In genomic region chr18:75100832-75101630, GRCh38 we compare ENCODE assay signal across 14 cellular contexts.
A peak's percentile ranks its signal among the peaks of the same experiment; 100 is the strongest.
DNase-seq lines count a peak whose midpoint lies in the region; ATAC-seq and TF ChIP-seq lines count a peak whose summit lies in the region.
"Had no signal": no experiment of that assay in that cellular context is flagged by ENCODE, and none has a peak within 500 bp of the region (broad histone marks: within the 10 kb centered on the region; RNA-seq: fewer than 3 reads in every experiment).

No MANE protein-coding gene starts in this region.

- H3K27me3 Mint-ChIP-seq in osteocyte (ENCODE audit: unreplicated experiment), result peaks cover 14% of the 10 kb centered on the region

- no peaks in the 10 kb centered on the region; the same call in 1 of the 2 replicates for H3K9me3 ChIP-seq in HEK293 (ENCODE audit: control insufficient read depth, insufficient read depth, low read depth, low read length)
- H3K9me3 ChIP-seq in vagina, result no peaks in the 10 kb centered on the region

- CTCF ChIA-PET in HEK293 (lab: Yijun Ruan, JAX), result interaction anchor here (0.5 kb wide), 1 partner anchor 17 kb away, joined by 4 read pairs; no protein-coding TSS in a partner anchor

- DNase-seq in activated CD8-positive, alpha-beta memory T cell treated with anti-CD3 and anti-CD28 coated beads for 24 hours, result peak; percentile 4
- DNase-seq in activated CD8-positive, alpha-beta memory T cell treated with anti-CD3 and anti-CD28 coated beads, Interleukin-2, amount 50 U/mL, for 4 hours, result no peak
- DNase-seq in osteocyte (ENCODE audit: extremely low spot score, unreplicated experiment) (peak; percentile 42), vagina (ENCODE audit: extremely low spot score in 2 of 2) (peak; percentile 40 to 70), GM19238 (ENCODE audit: insufficient read length, low spot score) (no peak)
- DNase-seq: CD4-positive, CD25-positive, alpha-beta regulatory T cell; DMS53; GF-D8; HCEC 1CT had no signal

- peaks cover 8% of the 10 kb centered on the region for H3K9me3 Mint-ChIP-seq in osteocyte (ENCODE audit: unreplicated experiment)

- ATAC-seq in GM21390 (IDR thresholded peaks at IDR 0.05; ENCODE audit: unreplicated experiment), result no peak

- TF ChIP-seq CTCF in HEK293 (tag by site-specific recombination; IDR thresholded peaks at IDR 0.05), result no peak
- TF ChIP-seq CTCF in osteocyte (IDR thresholded peaks at IDR 0.05), result no peak
- no peak for TF ChIP-seq CTCF in vagina (IDR thresholded peaks at IDR 0.05)

- no peak overlapping the region for H3K27ac Mint-ChIP-seq in osteocyte (ENCODE audit: unreplicated experiment)
- H3K27ac Mint-ChIP-seq: CD4-positive, CD25-positive, alpha-beta regulatory T cell; IgD-negative memory B cell had no signal

- H3K36me3 Mint-ChIP-seq in osteocyte (ENCODE audit: unreplicated experiment), result no peaks in the 10 kb centered on the region
- H3K36me3 Mint-ChIP-seq: CD4-positive, CD25-positive, alpha-beta regulatory T cell had no signal

- H3K36me3 ChIP-seq in HEK293 (ENCODE audit: control insufficient read depth in 2 of 2, insufficient read depth in 1 of 2, low read length in 2 of 2) (no peaks in the 10 kb centered on the region; a peak in 1 of 3 replicates), vagina (no peaks in the 10 kb centered on the region)
- H3K36me3 ChIP-seq: BLaER1 treated with 17β-estradiol and CSF1 and Interleukin-3, amounts not matched to agents 10 nM and 100 nM had no signal

- H3K4me3 ChIP-seq in HEK293 (ENCODE audit: low read depth, low read length) (no peak overlapping the region), vagina (no peak overlapping the region)
- H3K4me3 ChIP-seq: BLaER1 treated with 17β-estradiol and CSF1 and Interleukin-3, amounts not matched to agents 10 nM and 100 nM had no signal

- H3K4me3 Mint-ChIP-seq in osteocyte (ENCODE audit: unreplicated experiment), result no peak overlapping the region
- H3K4me3 Mint-ChIP-seq: CD4-positive, CD25-positive, alpha-beta regulatory T cell had no signal

- intact Hi-C loops in vagina (cut with DNase I), result no loop called here

- H3K4me1 ChIP-seq in HEK293 (ENCODE audit: control insufficient read depth, insufficient read depth, low read length) (no peaks in the 10 kb centered on the region), vagina (no peaks in the 10 kb centered on the region)
- H3K4me1 ChIP-seq: BLaER1 treated with 17β-estradiol and CSF1 and Interleukin-3, amounts not matched to agents 10 nM and 100 nM had no signal

- H3K4me1 Mint-ChIP-seq in osteocyte (ENCODE audit: unreplicated experiment), result no peaks in the 10 kb centered on the region
- H3K4me1 Mint-ChIP-seq: CD4-positive, CD25-positive, alpha-beta regulatory T cell; IgD-negative memory B cell had no signal

- H3K27ac ChIP-seq in HEK293 (ENCODE audit: extremely low read depth, low read depth, low read length), result no peak overlapping the region
- H3K27ac ChIP-seq in vagina, result no peak overlapping the region
- H3K27ac ChIP-seq: 22Rv1; BLaER1 treated with 17β-estradiol and CSF1 and Interleukin-3, amounts not matched to agents 10 nM and 100 nM had no signal

- POLR2A ChIA-PET in HEK293 (lab: Yijun Ruan, JAX), result no interaction called here

- TF ChIP-seq POLR2A in vagina (IDR thresholded peaks at IDR 0.05), result no peak

- H3K27me3 ChIP-seq in vagina, result no peaks in the 10 kb centered on the region
- H3K27me3 ChIP-seq: BLaER1 treated with 17β-estradiol and CSF1 and Interleukin-3, amounts not matched to agents 10 nM and 100 nM had no signal

TF ChIP-seq in HEK293, 187 proteins besides CTCF, POLR2A, EP300 and RAD21:
- TF ChIP-seq ZNF585B (tag by site-specific recombination; IDR thresholded peaks at IDR 0.05), result peak; percentile 85
- TF ChIP-seq ZNF521 (tag by site-specific recombination; IDR thresholded peaks at IDR 0.05), result no peak

Comparison
In these comparisons a context has a peak if more than half of its experiments do, and no peak if none do; other contexts are left out.
1. DNase-seq: peak in activated CD8-positive, alpha-beta memory T cell treated with anti-CD3 and anti-CD28 coated beads for 24 hours (single experiment), osteocyte (single experiment) and vagina (2 of 2); none in activated CD8-positive, alpha-beta memory T cell treated with anti-CD3 and anti-CD28 coated beads, Interleukin-2, amount 50 U/mL, for 4 hours (single experiment) and GM19238 (single experiment).